In genomic region chr1:226002667-226003501, GRCh38 we compare ENCODE assay signal across 8 cellular contexts. TPM values are rescaled to one million over a fixed set of nuclear protein-coding genes. Genes with fewer than 3 reads are reported as not detected.
DNase-seq lines count a peak whose midpoint lies in the region; ATAC-seq and TF ChIP-seq lines count a peak whose summit lies in the region.

No MANE protein-coding gene starts in this region.

- H2AFZ ChIP-seq in osteoblast (ENCODE audit: low read length) = peak overlapping the region; percentile 49

- DNase-seq in NCI-H526 (lab: John Stamatoyannopoulos, UW) = peak; percentile 29 to 56
- DNase-seq in NCI-H526 treated with DMSO at 0.1 percent for 48 hours (lab: John Stamatoyannopoulos, UW) = no peak
- DNase-seq in NCI-H2029 (lab: John Stamatoyannopoulos, UW) = peak; percentile 91
- peak; percentile 73 for DNase-seq in fibroblast of pulmonary artery (ENCODE audit: low read depth)
- no peak for DNase-seq in osteoblast (ENCODE audit: insufficient read length, low spot score, missing footprints)

- H3K36me3 ChIP-seq in osteoblast (ENCODE audit: insufficient read depth, low read length) = no peaks in the 10 kb centered on the region

- ATAC-seq in GM21786 (IDR thresholded peaks at IDR 0.05; ENCODE audit: unreplicated experiment) = no peak
- no peak for ATAC-seq in HG03108 (IDR thresholded peaks at IDR 0.05; ENCODE audit: unreplicated experiment)

- H3K4me3 ChIP-seq in fibroblast of pulmonary artery (replicated peaks; ENCODE audit: low read depth, low read length) (no peak overlapping the region), osteoblast (ENCODE audit: insufficient read depth, low read length) (no peak overlapping the region)

- no peaks in the 10 kb centered on the region for H3K27me3 ChIP-seq in osteoblast (ENCODE audit: insufficient read depth, low read length)

- H3K4me2 ChIP-seq in osteoblast (ENCODE audit: insufficient read depth, low read length) = peak overlapping the region; percentile 29

- no peaks in the 10 kb centered on the region for H3K9me3 ChIP-seq in osteoblast (ENCODE audit: low read depth, low read length)

- no peak for TF ChIP-seq CTCF in VCaP (conservative IDR thresholded peaks at IDR 0.05)
- no peak for TF ChIP-seq CTCF in fibroblast of pulmonary artery (IDR thresholded peaks at IDR 0.05; ENCODE audit: low read length, missing control alignments)
- TF ChIP-seq CTCF in osteoblast (IDR thresholded peaks at IDR 0.05; ENCODE audit: extremely low read depth, low read depth, low read length) = no peak

- H3K79me2 ChIP-seq in osteoblast (ENCODE audit: insufficient read depth, low read length) = peaks cover 13% of the 10 kb centered on the region

- H3K27ac ChIP-seq in VCaP (peak overlapping the region; percentile 68), osteoblast (ENCODE audit: low read depth, low read length) (no peak overlapping the region)

- no peaks in the 10 kb centered on the region for H4K20me1 ChIP-seq in osteoblast (ENCODE audit: insufficient read depth, low read length)

- peaks cover 16% of the 10 kb centered on the region for H3K4me1 ChIP-seq in osteoblast (ENCODE audit: insufficient read depth, low read length)

RNA-seq across cellular contexts. Expression of gene SDE2, which starts 3.7 kb away (rescaled TPM):
- 16.5 and 19.9 TPM in 2 replicates for total RNA-seq in osteoblast

RNA-seq across cellular contexts. Expression of gene H3-3A, which starts 59.6 kb away (rescaled TPM):
- 127 and 166 TPM in 2 replicates for total RNA-seq in osteoblast

Comparison
In these comparisons a context has a peak if more than half of its experiments do, and no peak if none do; other contexts are left out.
1. DNase-seq: peak in NCI-H526 (2 of 2), NCI-H2029 (single experiment) and fibroblast of pulmonary artery (single experiment); none in NCI-H526 treated with DMSO at 0.1 percent for 48 hours (single experiment) and osteoblast (single experiment).